ENCODE assay signal across 22 cellular contexts in the genomic region with DNA sequence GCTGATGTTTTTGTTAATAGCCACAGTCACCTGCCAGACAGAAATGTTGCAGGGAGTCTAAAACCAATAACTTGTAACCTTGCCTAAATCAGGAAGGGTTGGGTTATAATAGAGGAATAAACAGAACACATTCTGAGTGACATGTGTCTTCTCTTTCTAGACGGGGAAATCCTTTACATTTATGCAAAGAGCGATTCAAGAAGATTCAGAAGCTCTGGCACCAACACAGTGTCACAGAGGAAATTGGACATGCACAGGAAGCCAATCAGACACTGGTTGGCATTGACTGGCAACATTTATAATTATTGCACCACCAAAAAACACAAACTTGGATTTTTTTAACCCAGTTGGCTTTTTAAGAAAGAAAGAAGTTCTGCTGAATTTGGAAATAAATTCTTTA. TPM values are rescaled to one million over a fixed set of nuclear protein-coding genes. Genes with fewer than 3 reads are reported as not detected.
DNase-seq lines count a peak whose midpoint lies in the region; ATAC-seq and TF ChIP-seq lines count a peak whose summit lies in the region.
"Had no signal": no experiment of that assay in that cellular context is flagged by ENCODE, and none has a peak within 500 bp of the region (broad histone marks: within the 10 kb centered on the region; RNA-seq: fewer than 3 reads in every experiment).

No MANE protein-coding gene starts in this region.

- H2AFZ ChIP-seq in IMR-90 (replicated peaks; ENCODE audit: low read length, poor library complexity) (no peak overlapping the region), parathyroid adenoma (no peak overlapping the region)

- H3K9me3 ChIP-seq in IMR-90 (ENCODE audit: control insufficient read depth, insufficient read depth, low read length) (no peaks in the 10 kb centered on the region), ascending aorta (no peaks in the 10 kb centered on the region), parathyroid adenoma (ENCODE audit: control insufficient read depth, low read length) (no peaks in the 10 kb centered on the region), Caco-2 (no peaks in the 10 kb centered on the region)
- H3K9me3 ChIP-seq: body of pancreas, MG63 had no signal

- no peaks in the 10 kb centered on the region for H3K9me3 Mint-ChIP-seq in activated CD4-positive, alpha-beta T cell treated with anti-CD3 and anti-CD28 coated beads for 36 hours (ENCODE audit: low read depth)
- no peaks in the 10 kb centered on the region for H3K9me3 Mint-ChIP-seq in Caco-2 (ENCODE audit: unreplicated experiment)

- peak overlapping the region; percentile 54; the same call in 1 of the 2 replicates for H3K18ac ChIP-seq in IMR-90 (ENCODE audit: low read depth, low read length)

- H4K91ac ChIP-seq in IMR-90 (ENCODE audit: insufficient read depth, low read depth, low read length) = no peak overlapping the region

- H2BK20ac ChIP-seq in IMR-90 (ENCODE audit: low read depth, low read length) = no peak overlapping the region

- in situ Hi-C loops in IMR-90 (cut with MboI; ENCODE audit: low sequenced_read_pairs) = no loop called here

- ATAC-seq in activated CD4-positive, alpha-beta T cell treated with anti-CD3 and anti-CD28 coated beads for 36 hours = no peak
- ATAC-seq in IMR-90 (ENCODE audit: low read depth) = no peak
- ATAC-seq: body of pancreas had no signal

- H3K27ac Mint-ChIP-seq in activated CD4-positive, alpha-beta T cell treated with anti-CD3 and anti-CD28 coated beads for 36 hours = peak overlapping the region; percentile 24
- H3K27ac Mint-ChIP-seq in Caco-2 (ENCODE audit: unreplicated experiment) = no peak overlapping the region

- H2BK5ac ChIP-seq in IMR-90 (ENCODE audit: low read depth, low read length, poor library complexity, severe bottlenecking) = no peak overlapping the region

- no peak for TF ChIP-seq RAD21 in IMR-90 (IDR thresholded peaks at IDR 0.05; ENCODE audit: low read length)

- no peaks in the 10 kb centered on the region; the same call in 1 of the 2 replicates for H4K20me1 ChIP-seq in IMR-90 (ENCODE audit: insufficient read depth, low read length)

- H3K4ac ChIP-seq in IMR-90 (ENCODE audit: low read depth, low read length) = no peak overlapping the region

- no peak overlapping the region; the same call in 1 of the 2 replicates for H3K27ac ChIP-seq in IMR-90 (ENCODE audit: insufficient read depth, low read length)
- H3K27ac ChIP-seq in ascending aorta = peak overlapping the region; percentile 49 to 74
- H3K27ac ChIP-seq in parathyroid adenoma = no peak overlapping the region

- H3K4me1 ChIP-seq in IMR-90 (ENCODE audit: control insufficient read depth, insufficient read depth, low read length) (peaks cover 15% of the 10 kb centered on the region), ascending aorta (peaks cover 10 to 29% of the 10 kb centered on the region in 2 donors), parathyroid adenoma (peaks cover 12% of the 10 kb centered on the region), Caco-2 (no peaks in the 10 kb centered on the region)

- peaks cover 3 to 18% of the 10 kb centered on the region in 2 experiments; a peak in 2 of 4 replicates for H3K79me1 ChIP-seq in IMR-90 (ENCODE audit: low read depth in 1 of 2, low read length in 2 of 2)

- no peak overlapping the region for H4K5ac ChIP-seq in IMR-90 (ENCODE audit: low read depth, low read length)

- H3K4me3 ChIP-seq in IMR-90 (ENCODE audit: insufficient read depth, low read depth, low read length) = no peak overlapping the region
- H3K4me3 ChIP-seq in ascending aorta = no peak overlapping the region
- no peak overlapping the region for H3K4me3 ChIP-seq in parathyroid adenoma (ENCODE audit: low read depth, low read length)
- H3K4me3 ChIP-seq in Caco-2 (ENCODE audit: low read depth, low read length) = no peak overlapping the region
- H3K4me3 ChIP-seq: body of pancreas, MG63 had no signal

- H2BK120ac ChIP-seq in IMR-90 (ENCODE audit: low read depth, low read length) = no peak overlapping the region

- H2AK9ac ChIP-seq in IMR-90 (replicated peaks; ENCODE audit: low read depth, low read length, poor library complexity) = no peak overlapping the region

- H3K14ac ChIP-seq in IMR-90 (replicated peaks; ENCODE audit: low read depth, low read length) = no peak overlapping the region

- no peak overlapping the region for H3K4me3 Mint-ChIP-seq in activated CD4-positive, alpha-beta T cell treated with anti-CD3 and anti-CD28 coated beads for 36 hours
- H3K4me3 Mint-ChIP-seq in Caco-2 (ENCODE audit: unreplicated experiment) = no peak overlapping the region
- H3K4me3 Mint-ChIP-seq: CD14-positive monocyte had no signal

- intact Hi-C loops in activated CD4-positive, alpha-beta T cell treated with anti-CD3 and anti-CD28 coated beads for 36 hours (cut with DNase I, micrococcal nuclease) = no loop called here
- intact Hi-C loops in IMR-90 (cut with micrococcal nuclease) (loop anchor here (1.0 kb wide), 1 partner anchor 35 kb away; no protein-coding TSS in a partner anchor), ascending aorta (cut with DNase I) (no loop called here), Caco-2 (cut with micrococcal nuclease; ENCODE audit: unreplicated experiment) (no loop called here)

- H3K36me3 Mint-ChIP-seq in activated CD4-positive, alpha-beta T cell treated with anti-CD3 and anti-CD28 coated beads for 36 hours (ENCODE audit: low read depth) = peaks cover 39% of the 10 kb centered on the region
- H3K36me3 Mint-ChIP-seq in Caco-2 (ENCODE audit: insufficient read depth, unreplicated experiment) = peaks cover 66% of the 10 kb centered on the region

- DNase-seq in activated CD4-positive, alpha-beta T cell treated with anti-CD3 and anti-CD28 coated beads for 36 hours = no peak
- DNase-seq in activated CD4-positive, alpha-beta T cell treated with anti-CD3 and anti-CD28 coated beads for 4 hours = no peak
- no peak for DNase-seq in IMR-90
- DNase-seq in ascending aorta (ENCODE audit: low spot score in 2 of 2) = no peak
- no peak for DNase-seq in NCI-H1694 treated with DMSO at 0.1 percent for 48 hours (lab: John Stamatoyannopoulos, UW)
- DNase-seq in Caco-2 = no peak
- DNase-seq in COLO829 (ENCODE audit: low spot score) = no peak
- DNase-seq: activated CD4-positive, alpha-beta T cell treated with anti-CD3 and anti-CD28 coated beads for 1 hour; body of pancreas; islet precursor cell; MG63; midbrain; NCI-H2029; NCI-H510A; occipital lobe; SHP77; stimulated activated CD4-positive, alpha-beta T cell treated with anti-CD3 and anti-CD28 coated beads, Interleukin-4, amount 100 ng/mL, for 4 hours; trophoblast cell had no signal

- H3K9ac ChIP-seq in IMR-90 (ENCODE audit: low read depth, low read length) (no peak overlapping the region), parathyroid adenoma (no peak overlapping the region)

- H3K23ac ChIP-seq in IMR-90 (ENCODE audit: low read depth, low read length) = no peak overlapping the region

- H3K9me1 ChIP-seq in IMR-90 (ENCODE audit: insufficient read depth, low read length) = peaks cover 5% of the 10 kb centered on the region

- POLR2A ChIA-PET in activated CD4-positive, alpha-beta T cell treated with anti-CD3 and anti-CD28 coated beads for 36 hours (lab: Charles Lee) = interaction anchor here (0.7 kb wide), 1 partner anchor 239 kb away, joined by 3 read pairs; no protein-coding TSS in a partner anchor
- POLR2A ChIA-PET in IMR-90 (lab: Charles Lee; ENCODE audit: unreplicated experiment) (no interaction called here), Caco-2 (lab: Charles Lee) (no interaction called here)

- no TSS peak for BruUV-seq in IMR-90 (replicated peaks; lab: Mats Ljungman, UMichigan)
- BruUV-seq in Caco-2 (replicated peaks; lab: Mats Ljungman, UMichigan) = no TSS peak

- no peak overlapping the region for H3K56ac ChIP-seq in IMR-90 (ENCODE audit: extremely low read depth, insufficient read depth, low read length)

- H3K36me3 ChIP-seq in IMR-90 (ENCODE audit: control insufficient read depth, insufficient read depth, low read length) (peaks cover 23% of the 10 kb centered on the region), ascending aorta (peaks cover 22 to 57% of the 10 kb centered on the region in 2 donors), parathyroid adenoma (ENCODE audit: control insufficient read depth, insufficient read depth, low read length) (no peaks in the 10 kb centered on the region), Caco-2 (ENCODE audit: control insufficient read depth, insufficient read depth, low read length) (no peaks in the 10 kb centered on the region; the same call in 1 of the 2 replicates)

- no peak for TF ChIP-seq CTCF in IMR-90 (conservative IDR thresholded peaks at IDR 0.05; ENCODE audit: low read depth, low read length)
- TF ChIP-seq CTCF in ascending aorta (IDR thresholded peaks at IDR 0.05) = no peak
- no peak for TF ChIP-seq CTCF in parathyroid adenoma (IDR thresholded peaks at IDR 0.05)
- TF ChIP-seq CTCF in Caco-2 (IDR thresholded peaks at IDR 0.05; ENCODE audit: insufficient read depth in 1 of 2, low read depth in 1 of 2, low read length in 1 of 2, severe bottlenecking in 1 of 2, unreplicated experiment in 1 of 2) = no peak

- H3K4me2 ChIP-seq in IMR-90 (ENCODE audit: low read depth, low read length) = no peak overlapping the region
- H3K4me2 ChIP-seq in parathyroid adenoma (ENCODE audit: low read length) = peak overlapping the region; percentile 21

- WGBS in IMR-90 (ENCODE audit: extremely low coverage in 2 of 2, insufficient read length in 1 of 2), 2 experiments = no CpG with 5 or more reads among the region's 2 CpGs

- no peak overlapping the region for H2AK5ac ChIP-seq in IMR-90 (ENCODE audit: low read depth, low read length)

- TF ChIP-seq POLR2A in IMR-90 (IDR thresholded peaks at IDR 0.05; ENCODE audit: low read depth, low read length) = no peak

- peaks cover 23% of the 10 kb centered on the region for H3K4me1 Mint-ChIP-seq in activated CD4-positive, alpha-beta T cell treated with anti-CD3 and anti-CD28 coated beads for 36 hours
- no peaks in the 10 kb centered on the region for H3K4me1 Mint-ChIP-seq in Caco-2 (ENCODE audit: low read depth, unreplicated experiment)
- H3K4me1 Mint-ChIP-seq: CD14-positive monocyte had no signal

- no peak overlapping the region for H2BK15ac ChIP-seq in IMR-90 (ENCODE audit: low read depth, low read length)

- H3K27me3 Mint-ChIP-seq in activated CD4-positive, alpha-beta T cell treated with anti-CD3 and anti-CD28 coated beads for 36 hours = no peaks in the 10 kb centered on the region
- no peaks in the 10 kb centered on the region for H3K27me3 Mint-ChIP-seq in Caco-2 (ENCODE audit: insufficient read depth, unreplicated experiment)

- no peak overlapping the region for H4K8ac ChIP-seq in IMR-90 (ENCODE audit: low read depth in 2 of 2, low read length in 2 of 2)

- CTCF ChIA-PET in activated CD4-positive, alpha-beta T cell treated with anti-CD3 and anti-CD28 coated beads for 36 hours (lab: Charles Lee) = interaction anchor here (0.7 kb wide), 1 partner anchor 708 kb away, joined by 3 read pairs; no protein-coding TSS in a partner anchor
- CTCF ChIA-PET in IMR-90 (lab: Yijun Ruan, JAX) (interaction anchor here (0.6 kb wide), 1 partner anchor 24 kb away, joined by 3 read pairs; no protein-coding TSS in a partner anchor), Caco-2 (lab: Charles Lee) (no interaction called here)

- no peaks in the 10 kb centered on the region for H3K79me2 ChIP-seq in parathyroid adenoma

- H3K27me3 ChIP-seq in IMR-90 (ENCODE audit: control insufficient read depth, insufficient read depth, low read length) (no peaks in the 10 kb centered on the region), ascending aorta (no peaks in the 10 kb centered on the region), parathyroid adenoma (ENCODE audit: control insufficient read depth, insufficient read depth, low read length) (no peaks in the 10 kb centered on the region), Caco-2 (replicated peaks; ENCODE audit: control insufficient read depth, insufficient read depth, low read length) (no peaks in the 10 kb centered on the region)
- H3K27me3 ChIP-seq: body of pancreas, MG63 had no signal

- dilution Hi-C loops in IMR-90 (cut with HindIII; ENCODE audit: low sequenced_read_pairs, unreplicated experiment) = no loop called here

RNA-seq across cellular contexts. Expression of gene PRPH2, which starts 31.5 kb away (rescaled TPM):
- not detected for total RNA-seq in activated CD4-positive, alpha-beta T cell treated with anti-CD3 and anti-CD28 coated beads for 36 hours
- total RNA-seq in IMR-90 (2012; rRNA removed) (0.83 and 1.1 TPM in 2 replicates), ascending aorta (0.11 TPM), Caco-2 (2022) (not detected in 2 replicates)
- 0.90 and 1.0 TPM in 2 replicates for polyA plus RNA-seq in IMR-90 (2012; rRNA removed)
- polyA plus RNA-seq in IMR-90 (2012; cell fraction: cytosol; rRNA removed) = 0.52 and 0.59 TPM in 2 replicates
- 1.2 and 1.9 TPM in 2 replicates for polyA plus RNA-seq in IMR-90 (2012; cell fraction: nucleus; rRNA removed; ENCODE audit: low replicate concordance)
- total RNA-seq: A172; T-helper 2 cell treated with Interferon-gamma antibody and Interleukin-4, amounts not matched to agents 100 ng/mL and 5 ng/mL, for 36 hours had no signal
- polyA plus RNA-seq: CD14-positive monocyte had no signal

RNA-seq across cellular contexts. Expression of gene TBCC, which starts 55.0 kb away (rescaled TPM):
- total RNA-seq in activated CD4-positive, alpha-beta T cell treated with anti-CD3 and anti-CD28 coated beads for 36 hours = 10 to 100 TPM; 14.7 to 15.3 TPM
- total RNA-seq in IMR-90 (2012; rRNA removed) = 32.6 and 33.9 TPM in 2 replicates
- polyA plus RNA-seq in IMR-90 (2012; rRNA removed) = 20.2 and 23.0 TPM in 2 replicates
- 15.0 and 20.0 TPM in 2 replicates for polyA plus RNA-seq in IMR-90 (2012; cell fraction: cytosol; rRNA removed)
- polyA plus RNA-seq in IMR-90 (2012; cell fraction: nucleus; rRNA removed; ENCODE audit: low replicate concordance) = 8.4 and 10.7 TPM in 2 replicates
- total RNA-seq in ascending aorta = 50.8 TPM
- 17.0 and 20.4 TPM in 2 replicates for total RNA-seq in Caco-2 (2022)

Comparison
In these comparisons a context has a peak if more than half of its experiments do, and no peak if none do; other contexts are left out.
1. H3K27ac ChIP-seq: peak in ascending aorta (2 of 2); none in IMR-90 (single experiment) and parathyroid adenoma (single experiment).